Comparison of ENCODE assay signal across 1 cellular context in the genomic region with DNA sequence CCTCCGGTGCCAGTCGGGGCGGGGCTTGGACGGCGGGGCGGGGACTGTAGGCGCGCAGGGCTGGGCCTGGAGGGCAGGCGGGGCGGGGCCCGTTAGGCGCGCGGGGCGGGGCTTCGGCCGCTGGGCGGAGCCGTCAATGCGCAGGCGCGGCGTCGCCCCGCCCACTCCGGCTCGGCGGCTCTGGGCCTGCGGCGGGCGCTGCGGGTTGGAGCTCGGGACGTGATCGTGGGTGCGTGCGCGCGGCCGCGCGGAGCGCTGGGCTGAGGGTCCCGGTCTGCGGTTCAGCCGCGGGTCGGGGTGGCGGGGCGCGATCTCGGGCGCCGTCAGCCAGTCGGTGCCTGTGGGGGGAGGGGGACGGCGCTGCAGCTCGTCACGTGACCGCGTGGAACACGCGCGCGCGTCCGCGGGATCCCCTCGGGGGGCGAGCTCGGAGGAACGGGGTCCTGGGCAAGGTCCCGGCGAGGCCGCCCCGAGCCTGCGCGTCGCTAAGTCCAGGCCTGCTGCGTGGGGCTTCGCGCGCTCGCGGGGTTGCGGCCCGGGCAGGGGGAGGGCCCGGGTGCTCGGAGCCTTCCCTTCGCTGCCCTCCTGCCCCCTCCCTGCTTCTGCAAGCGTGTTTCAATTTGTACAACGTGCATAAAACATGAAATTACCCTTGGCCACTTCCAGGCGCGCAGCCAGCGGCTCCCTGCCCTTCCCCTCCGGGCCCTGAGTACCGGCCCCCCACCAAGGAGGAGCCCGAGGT.
TF ChIP-seq lines count a peak whose summit lies in the region.

A gene (plus strand): TSS at position 164 of the 742 bp plus-strand sequence. CDS start 595 bp downstream, outside the sequence.

TF ChIP-seq in WTC11, 78 proteins besides CTCF, POLR2A, EP300 and RAD21 (continued from another document and continues in another):
- TF ChIP-seq, protein P1, sequence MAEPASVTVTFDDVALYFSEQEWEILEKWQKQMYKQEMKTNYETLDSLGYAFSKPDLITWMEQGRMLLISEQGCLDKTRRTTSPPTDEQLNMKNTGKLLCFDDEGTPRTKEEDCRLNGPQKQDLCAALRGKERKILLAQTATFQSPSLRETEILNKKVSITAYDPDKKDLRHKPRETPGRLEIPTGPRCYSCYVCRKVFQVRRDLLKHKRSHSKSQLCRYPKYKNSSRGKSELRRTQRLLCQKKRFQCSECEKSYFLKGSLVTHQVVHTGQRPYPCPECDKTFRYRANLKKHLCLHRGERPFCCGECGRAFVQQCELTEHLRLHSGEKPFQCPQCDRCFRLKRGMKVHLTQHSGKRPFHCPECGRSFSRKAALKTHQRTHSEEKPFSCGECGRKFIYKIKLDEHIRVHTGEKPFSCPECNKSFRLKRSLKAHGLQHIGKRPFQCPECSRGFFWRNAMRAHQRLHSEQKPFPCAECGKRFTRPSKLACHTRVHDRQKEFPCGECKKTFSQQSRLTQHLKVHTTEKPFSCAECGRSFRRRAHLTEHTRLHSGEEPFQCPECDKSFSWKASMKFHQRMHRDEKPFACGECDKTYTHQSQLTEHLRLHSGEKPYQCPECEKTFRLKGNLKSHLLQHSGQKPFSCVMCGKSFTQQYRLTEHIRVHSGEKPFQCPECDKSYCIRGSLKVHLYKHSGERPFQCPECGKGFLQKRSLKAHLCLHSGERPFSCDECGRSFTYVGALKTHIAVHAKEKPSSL (CRISPR knock-in tag; conservative IDR thresholded peaks at IDR 0.05), result no peak
- TF ChIP-seq JUN (CRISPR knock-in tag; IDR thresholded peaks at IDR 0.05), result no peak
- 0 out of 2 replicates have a peak, but pooled peaks have one; percentile 15 for TF ChIP-seq ELF4 (CRISPR knock-in tag; IDR thresholded peaks at IDR 0.05; ENCODE audit: low read depth)
- TF ChIP-seq NFATC4 (CRISPR knock-in tag; IDR thresholded peaks at IDR 0.05), result no peak
- TF ChIP-seq, protein P2, sequence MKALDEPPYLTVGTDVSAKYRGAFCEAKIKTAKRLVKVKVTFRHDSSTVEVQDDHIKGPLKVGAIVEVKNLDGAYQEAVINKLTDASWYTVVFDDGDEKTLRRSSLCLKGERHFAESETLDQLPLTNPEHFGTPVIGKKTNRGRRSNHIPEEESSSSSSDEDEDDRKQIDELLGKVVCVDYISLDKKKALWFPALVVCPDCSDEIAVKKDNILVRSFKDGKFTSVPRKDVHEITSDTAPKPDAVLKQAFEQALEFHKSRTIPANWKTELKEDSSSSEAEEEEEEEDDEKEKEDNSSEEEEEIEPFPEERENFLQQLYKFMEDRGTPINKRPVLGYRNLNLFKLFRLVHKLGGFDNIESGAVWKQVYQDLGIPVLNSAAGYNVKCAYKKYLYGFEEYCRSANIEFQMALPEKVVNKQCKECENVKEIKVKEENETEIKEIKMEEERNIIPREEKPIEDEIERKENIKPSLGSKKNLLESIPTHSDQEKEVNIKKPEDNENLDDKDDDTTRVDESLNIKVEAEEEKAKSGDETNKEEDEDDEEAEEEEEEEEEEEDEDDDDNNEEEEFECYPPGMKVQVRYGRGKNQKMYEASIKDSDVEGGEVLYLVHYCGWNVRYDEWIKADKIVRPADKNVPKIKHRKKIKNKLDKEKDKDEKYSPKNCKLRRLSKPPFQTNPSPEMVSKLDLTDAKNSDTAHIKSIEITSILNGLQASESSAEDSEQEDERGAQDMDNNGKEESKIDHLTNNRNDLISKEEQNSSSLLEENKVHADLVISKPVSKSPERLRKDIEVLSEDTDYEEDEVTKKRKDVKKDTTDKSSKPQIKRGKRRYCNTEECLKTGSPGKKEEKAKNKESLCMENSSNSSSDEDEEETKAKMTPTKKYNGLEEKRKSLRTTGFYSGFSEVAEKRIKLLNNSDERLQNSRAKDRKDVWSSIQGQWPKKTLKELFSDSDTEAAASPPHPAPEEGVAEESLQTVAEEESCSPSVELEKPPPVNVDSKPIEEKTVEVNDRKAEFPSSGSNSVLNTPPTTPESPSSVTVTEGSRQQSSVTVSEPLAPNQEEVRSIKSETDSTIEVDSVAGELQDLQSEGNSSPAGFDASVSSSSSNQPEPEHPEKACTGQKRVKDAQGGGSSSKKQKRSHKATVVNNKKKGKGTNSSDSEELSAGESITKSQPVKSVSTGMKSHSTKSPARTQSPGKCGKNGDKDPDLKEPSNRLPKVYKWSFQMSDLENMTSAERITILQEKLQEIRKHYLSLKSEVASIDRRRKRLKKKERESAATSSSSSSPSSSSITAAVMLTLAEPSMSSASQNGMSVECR (CRISPR knock-in tag; IDR thresholded peaks at IDR 0.05; ENCODE audit: borderline replicate concordance), result no peak
- no peak for TF ChIP-seq NR1H2 (CRISPR knock-in tag; IDR thresholded peaks at IDR 0.05)
- TF ChIP-seq ZNF232 (CRISPR knock-in tag; IDR thresholded peaks at IDR 0.05), result peak; percentile 77; the same call in 1 of the 2 replicates
- TF ChIP-seq ZNF416 (CRISPR knock-in tag; IDR thresholded peaks at IDR 0.05), result no peak
- peak; percentile 47; the same call in 1 of the 2 replicates for TF ChIP-seq FOXP1 (CRISPR knock-in tag; IDR thresholded peaks at IDR 0.05; ENCODE audit: borderline replicate concordance)
- TF ChIP-seq, protein P3, sequence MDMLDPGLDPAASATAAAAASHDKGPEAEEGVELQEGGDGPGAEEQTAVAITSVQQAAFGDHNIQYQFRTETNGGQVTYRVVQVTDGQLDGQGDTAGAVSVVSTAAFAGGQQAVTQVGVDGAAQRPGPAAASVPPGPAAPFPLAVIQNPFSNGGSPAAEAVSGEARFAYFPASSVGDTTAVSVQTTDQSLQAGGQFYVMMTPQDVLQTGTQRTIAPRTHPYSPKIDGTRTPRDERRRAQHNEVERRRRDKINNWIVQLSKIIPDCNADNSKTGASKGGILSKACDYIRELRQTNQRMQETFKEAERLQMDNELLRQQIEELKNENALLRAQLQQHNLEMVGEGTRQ (CRISPR knock-in tag; IDR thresholded peaks at IDR 0.05), result peak; percentile 96
- 0 out of 2 replicates have a peak, but pooled peaks have one; percentile 50 for TF ChIP-seq ZBTB21 (CRISPR knock-in tag; IDR thresholded peaks at IDR 0.05; ENCODE audit: borderline replicate concordance)
- no peak for TF ChIP-seq HMGA2 (CRISPR knock-in tag; IDR thresholded peaks at IDR 0.05)
- TF ChIP-seq KAT7 (CRISPR knock-in tag; IDR thresholded peaks at IDR 0.05; ENCODE audit: borderline replicate concordance), result no peak
- TF ChIP-seq RELA (CRISPR knock-in tag; IDR thresholded peaks at IDR 0.05; ENCODE audit: borderline replicate concordance), result 0 out of 2 replicates have a peak, but pooled peaks have one; percentile 27
- TF ChIP-seq TCF7 (CRISPR knock-in tag; IDR thresholded peaks at IDR 0.05; ENCODE audit: low read depth), result peak; percentile 56; the same call in 1 of the 2 replicates
- peak; percentile 38; the same call in 1 of the 2 replicates for TF ChIP-seq MYBL2 (CRISPR knock-in tag; IDR thresholded peaks at IDR 0.05)
- no peak for TF ChIP-seq GTF2I (CRISPR knock-in tag; conservative IDR thresholded peaks at IDR 0.05)
- TF ChIP-seq NFYB (CRISPR knock-in tag; conservative IDR thresholded peaks at IDR 0.05; ENCODE audit: low read depth), result no peak
- peak; percentile 74; the same call in 1 of the 2 replicates for TF ChIP-seq CBFB (CRISPR knock-in tag; IDR thresholded peaks at IDR 0.05; ENCODE audit: low read depth)
- no peak for TF ChIP-seq ZNF219 (CRISPR knock-in tag; IDR thresholded peaks at IDR 0.05; ENCODE audit: borderline replicate concordance)
- TF ChIP-seq, protein P4, sequence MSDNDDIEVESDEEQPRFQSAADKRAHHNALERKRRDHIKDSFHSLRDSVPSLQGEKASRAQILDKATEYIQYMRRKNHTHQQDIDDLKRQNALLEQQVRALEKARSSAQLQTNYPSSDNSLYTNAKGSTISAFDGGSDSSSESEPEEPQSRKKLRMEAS (CRISPR knock-in tag; IDR thresholded peaks at IDR 0.05), result no peak
- TF ChIP-seq SP1 (CRISPR knock-in tag; conservative IDR thresholded peaks at IDR 0.05), result peak; percentile 78
- TF ChIP-seq, protein P5, sequence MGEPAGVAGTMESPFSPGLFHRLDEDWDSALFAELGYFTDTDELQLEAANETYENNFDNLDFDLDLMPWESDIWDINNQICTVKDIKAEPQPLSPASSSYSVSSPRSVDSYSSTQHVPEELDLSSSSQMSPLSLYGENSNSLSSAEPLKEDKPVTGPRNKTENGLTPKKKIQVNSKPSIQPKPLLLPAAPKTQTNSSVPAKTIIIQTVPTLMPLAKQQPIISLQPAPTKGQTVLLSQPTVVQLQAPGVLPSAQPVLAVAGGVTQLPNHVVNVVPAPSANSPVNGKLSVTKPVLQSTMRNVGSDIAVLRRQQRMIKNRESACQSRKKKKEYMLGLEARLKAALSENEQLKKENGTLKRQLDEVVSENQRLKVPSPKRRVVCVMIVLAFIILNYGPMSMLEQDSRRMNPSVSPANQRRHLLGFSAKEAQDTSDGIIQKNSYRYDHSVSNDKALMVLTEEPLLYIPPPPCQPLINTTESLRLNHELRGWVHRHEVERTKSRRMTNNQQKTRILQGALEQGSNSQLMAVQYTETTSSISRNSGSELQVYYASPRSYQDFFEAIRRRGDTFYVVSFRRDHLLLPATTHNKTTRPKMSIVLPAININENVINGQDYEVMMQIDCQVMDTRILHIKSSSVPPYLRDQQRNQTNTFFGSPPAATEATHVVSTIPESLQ (CRISPR knock-in tag; IDR thresholded peaks at IDR 0.05), result no peak
- no peak; the same call in 1 of the 2 replicates for TF ChIP-seq GABPB1 (CRISPR knock-in tag; IDR thresholded peaks at IDR 0.05)
- TF ChIP-seq, protein P6, sequence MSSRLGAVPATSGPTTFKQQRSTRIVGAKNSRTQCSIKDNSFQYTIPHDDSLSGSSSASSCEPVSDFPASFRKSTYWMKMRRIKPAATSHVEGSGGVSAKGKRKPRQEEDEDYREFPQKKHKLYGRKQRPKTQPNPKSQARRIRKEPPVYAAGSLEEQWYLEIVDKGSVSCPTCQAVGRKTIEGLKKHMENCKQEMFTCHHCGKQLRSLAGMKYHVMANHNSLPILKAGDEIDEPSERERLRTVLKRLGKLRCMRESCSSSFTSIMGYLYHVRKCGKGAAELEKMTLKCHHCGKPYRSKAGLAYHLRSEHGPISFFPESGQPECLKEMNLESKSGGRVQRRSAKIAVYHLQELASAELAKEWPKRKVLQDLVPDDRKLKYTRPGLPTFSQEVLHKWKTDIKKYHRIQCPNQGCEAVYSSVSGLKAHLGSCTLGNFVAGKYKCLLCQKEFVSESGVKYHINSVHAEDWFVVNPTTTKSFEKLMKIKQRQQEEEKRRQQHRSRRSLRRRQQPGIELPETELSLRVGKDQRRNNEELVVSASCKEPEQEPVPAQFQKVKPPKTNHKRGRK (CRISPR knock-in tag; IDR thresholded peaks at IDR 0.05; ENCODE audit: borderline replicate concordance), result no peak
- TF ChIP-seq, protein P7, sequence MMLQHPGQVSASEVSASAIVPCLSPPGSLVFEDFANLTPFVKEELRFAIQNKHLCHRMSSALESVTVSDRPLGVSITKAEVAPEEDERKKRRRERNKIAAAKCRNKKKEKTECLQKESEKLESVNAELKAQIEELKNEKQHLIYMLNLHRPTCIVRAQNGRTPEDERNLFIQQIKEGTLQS (CRISPR knock-in tag; conservative IDR thresholded peaks at IDR 0.05), result no peak
- no peak for TF ChIP-seq IRF2 (CRISPR knock-in tag; IDR thresholded peaks at IDR 0.05; ENCODE audit: borderline replicate concordance, low read depth)
- TF ChIP-seq, protein P8, sequence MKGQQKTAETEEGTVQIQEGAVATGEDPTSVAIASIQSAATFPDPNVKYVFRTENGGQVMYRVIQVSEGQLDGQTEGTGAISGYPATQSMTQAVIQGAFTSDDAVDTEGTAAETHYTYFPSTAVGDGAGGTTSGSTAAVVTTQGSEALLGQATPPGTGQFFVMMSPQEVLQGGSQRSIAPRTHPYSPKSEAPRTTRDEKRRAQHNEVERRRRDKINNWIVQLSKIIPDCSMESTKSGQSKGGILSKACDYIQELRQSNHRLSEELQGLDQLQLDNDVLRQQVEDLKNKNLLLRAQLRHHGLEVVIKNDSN (CRISPR knock-in tag; IDR thresholded peaks at IDR 0.05), result peak; percentile 91
- TF ChIP-seq ZNF671 (CRISPR knock-in tag; IDR thresholded peaks at IDR 0.05), result peak; percentile 60; the same call in 1 of the 2 replicates
- TF ChIP-seq, protein P9, sequence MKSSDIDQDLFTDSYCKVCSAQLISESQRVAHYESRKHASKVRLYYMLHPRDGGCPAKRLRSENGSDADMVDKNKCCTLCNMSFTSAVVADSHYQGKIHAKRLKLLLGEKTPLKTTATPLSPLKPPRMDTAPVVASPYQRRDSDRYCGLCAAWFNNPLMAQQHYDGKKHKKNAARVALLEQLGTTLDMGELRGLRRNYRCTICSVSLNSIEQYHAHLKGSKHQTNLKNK (CRISPR knock-in tag; IDR thresholded peaks at IDR 0.05), result no peak
- TF ChIP-seq, protein P10, sequence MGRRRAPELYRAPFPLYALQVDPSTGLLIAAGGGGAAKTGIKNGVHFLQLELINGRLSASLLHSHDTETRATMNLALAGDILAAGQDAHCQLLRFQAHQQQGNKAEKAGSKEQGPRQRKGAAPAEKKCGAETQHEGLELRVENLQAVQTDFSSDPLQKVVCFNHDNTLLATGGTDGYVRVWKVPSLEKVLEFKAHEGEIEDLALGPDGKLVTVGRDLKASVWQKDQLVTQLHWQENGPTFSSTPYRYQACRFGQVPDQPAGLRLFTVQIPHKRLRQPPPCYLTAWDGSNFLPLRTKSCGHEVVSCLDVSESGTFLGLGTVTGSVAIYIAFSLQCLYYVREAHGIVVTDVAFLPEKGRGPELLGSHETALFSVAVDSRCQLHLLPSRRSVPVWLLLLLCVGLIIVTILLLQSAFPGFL (CRISPR knock-in tag; IDR thresholded peaks at IDR 0.05; ENCODE audit: borderline replicate concordance), result 0 out of 2 replicates have a peak, but pooled peaks have one; percentile 65
- TF ChIP-seq ZNF121 (CRISPR knock-in tag; IDR thresholded peaks at IDR 0.05), result 0 out of 2 replicates have a peak, but pooled peaks have one; percentile 10
- TF ChIP-seq, protein P11, sequence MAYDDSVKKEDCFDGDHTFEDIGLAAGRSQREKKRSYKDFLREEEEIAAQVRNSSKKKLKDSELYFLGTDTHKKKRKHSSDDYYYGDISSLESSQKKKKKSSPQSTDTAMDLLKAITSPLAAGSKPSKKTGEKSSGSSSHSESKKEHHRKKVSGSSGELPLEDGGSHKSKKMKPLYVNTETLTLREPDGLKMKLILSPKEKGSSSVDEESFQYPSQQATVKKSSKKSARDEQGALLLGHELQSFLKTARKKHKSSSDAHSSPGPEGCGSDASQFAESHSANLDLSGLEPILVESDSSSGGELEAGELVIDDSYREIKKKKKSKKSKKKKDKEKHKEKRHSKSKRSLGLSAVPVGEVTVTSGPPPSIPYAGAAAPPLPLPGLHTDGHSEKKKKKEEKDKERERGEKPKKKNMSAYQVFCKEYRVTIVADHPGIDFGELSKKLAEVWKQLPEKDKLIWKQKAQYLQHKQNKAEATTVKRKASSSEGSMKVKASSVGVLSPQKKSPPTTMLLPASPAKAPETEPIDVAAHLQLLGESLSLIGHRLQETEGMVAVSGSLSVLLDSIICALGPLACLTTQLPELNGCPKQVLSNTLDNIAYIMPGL (CRISPR knock-in tag; IDR thresholded peaks at IDR 0.05), result peak; percentile 46; the same call in 1 of the 2 replicates
- TF ChIP-seq, protein P12, sequence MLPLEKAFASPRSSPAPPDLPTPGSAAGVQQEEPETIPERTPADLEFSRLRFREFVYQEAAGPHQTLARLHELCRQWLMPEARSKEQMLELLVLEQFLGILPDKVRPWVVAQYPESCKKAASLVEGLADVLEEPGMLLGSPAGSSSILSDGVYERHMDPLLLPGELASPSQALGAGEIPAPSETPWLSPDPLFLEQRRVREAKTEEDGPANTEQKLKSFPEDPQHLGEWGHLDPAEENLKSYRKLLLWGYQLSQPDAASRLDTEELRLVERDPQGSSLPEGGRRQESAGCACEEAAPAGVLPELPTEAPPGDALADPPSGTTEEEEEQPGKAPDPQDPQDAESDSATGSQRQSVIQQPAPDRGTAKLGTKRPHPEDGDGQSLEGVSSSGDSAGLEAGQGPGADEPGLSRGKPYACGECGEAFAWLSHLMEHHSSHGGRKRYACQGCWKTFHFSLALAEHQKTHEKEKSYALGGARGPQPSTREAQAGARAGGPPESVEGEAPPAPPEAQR (CRISPR knock-in tag; IDR thresholded peaks at IDR 0.05), result 0 out of 2 replicates have a peak, but pooled peaks have one; percentile 34
